In the genomic region with DNA sequence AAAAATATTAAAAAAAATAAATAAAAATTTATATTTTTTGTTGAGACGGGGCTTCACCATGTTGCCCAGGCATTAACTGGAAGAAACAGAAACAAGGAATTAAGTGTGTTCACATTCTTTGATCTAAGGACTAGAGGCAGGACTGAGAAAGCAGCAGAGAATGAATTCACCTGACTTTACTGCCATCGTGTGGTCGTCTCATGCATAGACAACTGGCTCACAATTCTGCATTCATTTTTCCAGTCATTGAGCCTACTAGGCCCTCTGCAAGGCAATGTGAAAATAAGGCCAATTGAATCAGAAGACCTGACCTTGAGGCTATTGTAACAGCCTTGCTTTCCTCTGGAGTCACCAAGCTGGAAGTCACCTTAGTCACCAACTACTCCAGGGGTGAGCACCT, we compare ENCODE assay signal across 8 cellular contexts. TPM values are rescaled to one million over a fixed set of nuclear protein-coding genes. Genes with fewer than 3 reads are reported as not detected.
DNase-seq lines count a peak whose midpoint lies in the region; ATAC-seq, FAIRE-seq and TF ChIP-seq lines count a peak whose summit lies in the region.

No MANE protein-coding gene starts in this region.

- no peak for TF ChIP-seq POLR2A in GM18505 (IDR thresholded peaks at IDR 0.05; ENCODE audit: borderline replicate concordance, extremely low read depth, insufficient read depth, insufficient read length)

- no peak overlapping the region for H3K9ac ChIP-seq in Karpas-422 (ENCODE audit: low read length)
- no peak overlapping the region for H3K9ac ChIP-seq in mammary epithelial cell (ENCODE audit: insufficient read depth, low read length)

- H3K4me3 Mint-ChIP-seq in immature natural killer cell: no peak overlapping the region

- H3K27ac Mint-ChIP-seq in immature natural killer cell: no peak overlapping the region

- H3K36me3 ChIP-seq in BJ (ENCODE audit: control insufficient read depth, insufficient read depth, low read length): no peaks in the 10 kb centered on the region
- no peaks in the 10 kb centered on the region for H3K36me3 ChIP-seq in Karpas-422 (ENCODE audit: insufficient read depth, low read length)
- no peaks in the 10 kb centered on the region for H3K36me3 ChIP-seq in mammary epithelial cell (ENCODE audit: insufficient read depth, low read length)

- no peaks in the 10 kb centered on the region for H3K9me2 ChIP-seq in Karpas-422 (replicated peaks; ENCODE audit: insufficient read depth, low read length)

- H3K4me1 ChIP-seq in Karpas-422 (ENCODE audit: low read length): no peaks in the 10 kb centered on the region
- no peaks in the 10 kb centered on the region for H3K4me1 ChIP-seq in mammary epithelial cell (ENCODE audit: insufficient read depth, low read length)

- peaks cover 0 to 5% (median 2%) of the 10 kb centered on the region in 3 donors for H3K27me3 Mint-ChIP-seq in immature natural killer cell (ENCODE audit: low read depth in 3 of 3)

- WGBS in mammary epithelial cell (ENCODE audit: low coverage, missing lambda C conversion rate): 4% methylated on average over 3 of the region's 3 CpGs

- no peaks in the 10 kb centered on the region for H3K9me3 ChIP-seq in Karpas-422 (ENCODE audit: low read length)
- no peaks in the 10 kb centered on the region for H3K9me3 ChIP-seq in mammary epithelial cell (replicated peaks; ENCODE audit: insufficient read depth, low read length)

- no peaks in the 10 kb centered on the region for H3K9me3 Mint-ChIP-seq in immature natural killer cell

- H3K27ac ChIP-seq in Karpas-422 (ENCODE audit: low read length) (no peak overlapping the region), mammary epithelial cell (ENCODE audit: insufficient read depth, low read depth, low read length) (no peak overlapping the region)

- intact Hi-C loops in mammary epithelial cell (cut with micrococcal nuclease): no loop called here

- TF ChIP-seq CTCF in BJ (IDR thresholded peaks at IDR 0.05; ENCODE audit: insufficient read depth, low read depth, low read length) (peak; percentile 55), mammary epithelial cell (conservative IDR thresholded peaks at IDR 0.05 in 1 of 2, IDR thresholded peaks at IDR 0.05 in 1 of 2; ENCODE audit: extremely low read depth in 1 of 2, insufficient read depth in 1 of 2, low read depth in 1 of 2, low read length in 2 of 2) (peak; percentile 76 to 81)

- no TSS peak for BruUV-seq in mammary epithelial cell (replicated peaks; lab: Mats Ljungman, UMichigan)

- no peaks in the 10 kb centered on the region for H3K4me1 Mint-ChIP-seq in immature natural killer cell

- H3K4me2 ChIP-seq in Karpas-422 (ENCODE audit: low read depth, low read length, poor library complexity, severe bottlenecking) (no peak overlapping the region), mammary epithelial cell (ENCODE audit: insufficient read depth, low read depth, low read length) (no peak overlapping the region)

- H4K20me1 ChIP-seq in Karpas-422 (ENCODE audit: insufficient read depth, low read depth, low read length) (no peaks in the 10 kb centered on the region), mammary epithelial cell (ENCODE audit: insufficient read depth, low read length) (no peaks in the 10 kb centered on the region)

- H3K36me3 Mint-ChIP-seq in immature natural killer cell: no peaks in the 10 kb centered on the region

- POLR2A ChIA-PET in BJ (lab: Charles Lee): interaction anchor here (0.6 kb wide), 1 partner anchor 189 kb away, joined by 3 read pairs; no protein-coding TSS in a partner anchor

- in situ Hi-C loops in mammary epithelial cell (cut with MboI; ENCODE audit: low sequenced_read_pairs in 2 of 2): loop anchor here in 1 of 2 donors (25.0 kb wide), 1 partner anchor 780 kb away; no protein-coding TSS in a partner anchor

- dilution Hi-C loops in mammary epithelial cell (cut with HindIII; ENCODE audit: low sequenced_read_pairs): no loop called here

- DNase-seq in BJ (ENCODE audit: low read depth): no peak
- DNase-seq in Karpas-422: peak; percentile 78
- peak; percentile 53 for DNase-seq in RCC 7860 (ENCODE audit: low spot score)
- peak; percentile 43 for DNase-seq in mammary epithelial cell
- DNase-seq in immature natural killer cell: peak in 2 of 3 donors; percentile 9 to 25
- peak; percentile 10 to 16 for DNase-seq in stimulated activated CD4-positive, alpha-beta T cell treated with anti-CD3 and anti-CD28 coated beads, Interleukin-2, amount 100 ng/mL, for 24 hours

- FAIRE-seq in RCC 7860 (lab: Jason Lieb, UNC): peak; percentile 83

- peak; percentile 40 for ATAC-seq in GM18505 (IDR thresholded peaks at IDR 0.05; ENCODE audit: unreplicated experiment)
- ATAC-seq in GM19035 (IDR thresholded peaks at IDR 0.05; ENCODE audit: unreplicated experiment): no peak

- no peaks in the 10 kb centered on the region for H3K79me2 ChIP-seq in Karpas-422 (ENCODE audit: low read length)
- H3K79me2 ChIP-seq in mammary epithelial cell (ENCODE audit: insufficient read depth, low read length): no peaks in the 10 kb centered on the region

- no peaks in the 10 kb centered on the region for H3K27me3 ChIP-seq in BJ (ENCODE audit: control insufficient read depth, insufficient read depth, low read length)
- H3K27me3 ChIP-seq in Karpas-422 (ENCODE audit: low read length): no peaks in the 10 kb centered on the region
- H3K27me3 ChIP-seq in mammary epithelial cell (ENCODE audit: insufficient read depth, low read length): peaks cover 3% of the 10 kb centered on the region

- H2AFZ ChIP-seq in Karpas-422 (ENCODE audit: low read length): no peak overlapping the region
- no peak overlapping the region for H2AFZ ChIP-seq in mammary epithelial cell (ENCODE audit: low read depth, low read length)

- H3K4me3 ChIP-seq in BJ (ENCODE audit: low read depth, low read length) (no peak overlapping the region), Karpas-422 (ENCODE audit: low read length) (no peak overlapping the region), mammary epithelial cell (replicated peaks in 1 of 3; ENCODE audit: insufficient read depth in 1 of 3, low read depth in 2 of 3, low read length in 3 of 3) (no peak overlapping the region)

- CTCF ChIA-PET in BJ (lab: Yijun Ruan, JAX) (interaction anchor here (1.6 kb wide), 1 partner anchor 774 kb away, joined by 7 read pairs; no protein-coding TSS in a partner anchor), mammary epithelial cell (lab: Charles Lee; ENCODE audit: low non-redundant PET) (no interaction called here)

RNA-seq across cellular contexts. Expression of a gene that starts 37.4 kb away (rescaled TPM):
- polyA plus RNA-seq in BJ (2011; rRNA removed): not detected in 2 replicates
- polyA minus RNA-seq in BJ (2011; rRNA and poly(A)+ RNA removed): not detected in 2 replicates
- total RNA-seq in Karpas-422 (2014; rRNA removed; shearing (Covaris generic); ENCODE audit: low replicate concordance): not detected in 2 replicates
- total RNA-seq in mammary epithelial cell: not detected
- not detected for polyA plus RNA-seq in mammary epithelial cell
- not detected for polyA minus RNA-seq in mammary epithelial cell
- polyA plus RNA-seq in immature natural killer cell: under 1 TPM in 1 of 3 donors, not detected in 2; 0.16 TPM
